Comparison of ENCODE assay signal across 10 cellular contexts in genomic region chr18:29191263-29191662, GRCh38.
DNase-seq lines count a peak whose midpoint lies in the region; ATAC-seq, FAIRE-seq and TF ChIP-seq lines count a peak whose summit lies in the region.
"Had no signal": no experiment of that assay in that cellular context is flagged by ENCODE, and none has a peak within 500 bp of the region (broad histone marks: within the 10 kb centered on the region; RNA-seq: fewer than 3 reads in every experiment).

No MANE protein-coding gene starts in this region.

- SMC1A ChIA-PET in GM12878 (lab: Charles Lee; ENCODE audit: uncharacterized antibody, unreplicated experiment): no interaction called here

- RAD21 ChIA-PET in GM12878 (lab: Charles Lee; ENCODE audit: unreplicated experiment): no interaction called here

- H2BK120ac ChIP-seq in mesendoderm (ENCODE audit: low read depth, low read length): no peak overlapping the region

- BruUV-seq in GM12878 (replicated peaks; lab: Mats Ljungman, UMichigan): no TSS peak

- TF ChIP-seq CTCF in DND-41 (IDR thresholded peaks at IDR 0.05; ENCODE audit: borderline replicate concordance, extremely low read depth, low read length, poor library complexity, severe bottlenecking) (peak; percentile 58), LNCAP (IDR thresholded peaks at IDR 0.05) (peak; percentile 65), GM12878 (IDR thresholded peaks at IDR 0.05 in 2 of 3, conservative IDR thresholded peaks at IDR 0.05 in 1 of 3; ENCODE audit: control insufficient read depth in 2 of 3, extremely low read depth in 1 of 3, insufficient read depth in 1 of 3, low read depth in 3 of 3, low read length in 3 of 3) (peak in 1 of 3 experiments; percentile 3; a peak in 1 of 6 replicates)

- no peaks in the 10 kb centered on the region for H3K79me1 ChIP-seq in mesendoderm (ENCODE audit: low read length)

- no peak overlapping the region for H3K4ac ChIP-seq in mesendoderm (ENCODE audit: low read depth, low read length)

- no peak overlapping the region for H4K8ac ChIP-seq in mesendoderm (ENCODE audit: low read depth, low read length)

- H2BK5ac ChIP-seq in mesendoderm (ENCODE audit: low read length): no peak overlapping the region

- H3K36me3 ChIP-seq in DND-41 (ENCODE audit: insufficient read depth, low read length) (no peaks in the 10 kb centered on the region), GM12878 (ENCODE audit: control insufficient read depth in 2 of 2, insufficient read depth in 2 of 2, low read length in 1 of 2) (no peaks in the 10 kb centered on the region), mesendoderm (ENCODE audit: control insufficient read depth, insufficient read depth, low read length) (no peaks in the 10 kb centered on the region)
- H3K36me3 ChIP-seq: uterus had no signal

- FAIRE-seq in GM12878 (lab: Jason Lieb, UNC): no peak
- no peak for FAIRE-seq in GM19239 (lab: Jason Lieb, UNC)

- ATAC-seq in DND-41 (ENCODE audit: insufficient read depth, low read depth) (peak; percentile 76), GM12878 (peak; percentile 57), GM18498 (IDR thresholded peaks at IDR 0.05; ENCODE audit: unreplicated experiment) (no peak)

- H3K9ac ChIP-seq in DND-41 (ENCODE audit: low read depth, low read length) (no peak overlapping the region), GM12878 (ENCODE audit: control insufficient read depth, insufficient read depth, low read length) (no peak overlapping the region), mesendoderm (ENCODE audit: low read length) (no peak overlapping the region)

- DNase-seq in DND-41 (peak; percentile 15), GM12878 (ENCODE audit: low read depth, low spot score) (no peak), mesendoderm (peak; percentile 46), GM19239 (ENCODE audit: insufficient read length, low spot score) (no peak), cerebellum (ENCODE audit: low spot score) (no peak)
- DNase-seq in stimulated activated CD4-positive, alpha-beta T cell treated with anti-CD3 and anti-CD28 coated beads, Interleukin-4, amount 100 ng/mL, for 4 hours: no peak
- DNase-seq: NCI-H524 treated with DMSO at 0.1 percent for 48 hours, uterus had no signal

- H3K79me2 ChIP-seq in DND-41 (ENCODE audit: insufficient read depth, low read length): no peaks in the 10 kb centered on the region
- H3K79me2 ChIP-seq in GM12878 (ENCODE audit: control insufficient read depth, insufficient read depth, low read length): no peaks in the 10 kb centered on the region
- no peaks in the 10 kb centered on the region for H3K79me2 ChIP-seq in mesendoderm (ENCODE audit: control insufficient read depth, insufficient read depth, low read length)

- TF ChIP-seq POLR2A in GM12878 (IDR thresholded peaks at IDR 0.05; ENCODE audit: low read depth, low read length): no peak

- H3K4me3 ChIP-seq in DND-41 (ENCODE audit: low read depth in 1 of 2, low read length in 2 of 2) (no peak overlapping the region), GM12878 (no peak overlapping the region), mesendoderm (ENCODE audit: low read length) (no peak overlapping the region)
- H3K4me3 ChIP-seq: uterus had no signal

- H4K20me1 ChIP-seq in DND-41 (ENCODE audit: insufficient read depth, low read length) (no peaks in the 10 kb centered on the region), GM12878 (ENCODE audit: control insufficient read depth, insufficient read depth) (no peaks in the 10 kb centered on the region)

- H3K4me1 ChIP-seq in DND-41 (ENCODE audit: insufficient read depth, low read length): 0 out of 2 replicates have a peak, but pooled peaks cover 3% of the 10 kb centered on the region
- no peaks in the 10 kb centered on the region for H3K4me1 ChIP-seq in GM12878 (ENCODE audit: control insufficient read depth, insufficient read depth, low read length)
- no peaks in the 10 kb centered on the region for H3K4me1 ChIP-seq in mesendoderm (ENCODE audit: control insufficient read depth, low read depth, low read length)
- H3K4me1 ChIP-seq: uterus had no signal

- CTCF ChIA-PET in GM12878 (lab: Yijun Ruan, JAX): interaction anchor here (0.6 kb wide), 1 partner anchor 77 kb away, joined by 3 read pairs; no protein-coding TSS in a partner anchor

- no peak overlapping the region for H3K27ac ChIP-seq in DND-41 (ENCODE audit: low read length)
- no peak overlapping the region for H3K27ac ChIP-seq in GM12878 (ENCODE audit: control insufficient read depth, insufficient read depth)
- H3K27ac ChIP-seq in mesendoderm (ENCODE audit: low read depth, low read length): no peak overlapping the region
- H3K27ac ChIP-seq: uterus had no signal

- H3K27me3 ChIP-seq in DND-41 (ENCODE audit: insufficient read depth, low read length, poor library complexity) (no peaks in the 10 kb centered on the region), GM12878 (replicated peaks in 1 of 2; ENCODE audit: control insufficient read depth in 2 of 2, insufficient read depth in 2 of 2, low read length in 1 of 2) (no peaks in the 10 kb centered on the region), mesendoderm (ENCODE audit: insufficient read depth, low read length, poor library complexity) (no peaks in the 10 kb centered on the region)
- H3K27me3 ChIP-seq: uterus had no signal

- H3K4me2 ChIP-seq in DND-41 (ENCODE audit: insufficient read depth, low read length) (no peak overlapping the region), GM12878 (ENCODE audit: control insufficient read depth, insufficient read depth) (no peak overlapping the region), mesendoderm (ENCODE audit: low read length) (no peak overlapping the region)

- intact Hi-C loops in GM12878 (cut with micrococcal nuclease; ENCODE audit: unreplicated experiment): no loop called here

- no peak overlapping the region for H2AK5ac ChIP-seq in mesendoderm (ENCODE audit: low read length)

- POLR2A ChIA-PET in GM12878 (lab: Charles Lee): no interaction called here

- in situ Hi-C loops in GM12878 (cut with MboI): no loop called here

- H3K56ac ChIP-seq in mesendoderm (ENCODE audit: low read length): no peak overlapping the region

- H3K23ac ChIP-seq in mesendoderm (ENCODE audit: low read length): no peak overlapping the region

- H2BK15ac ChIP-seq in mesendoderm (replicated peaks; ENCODE audit: low read depth): no peak overlapping the region

- H3K18ac ChIP-seq in mesendoderm (ENCODE audit: low read length): no peak overlapping the region

- H3K9me3 ChIP-seq in DND-41 (ENCODE audit: insufficient read depth, low read length, severe bottlenecking) (no peaks in the 10 kb centered on the region), GM12878 (replicated peaks; ENCODE audit: control insufficient read depth, insufficient read depth, low read length) (no peaks in the 10 kb centered on the region)
- H3K9me3 ChIP-seq: uterus had no signal

- TF ChIP-seq RAD21 in GM12878 (IDR thresholded peaks at IDR 0.05; ENCODE audit: insufficient read depth, low read depth, low read length): no peak

- WGBS in GM12878 (ENCODE audit: insufficient coverage, insufficient replicate concordance, low lambda C conversion rate, missing lambda C conversion rate): 33% methylated on average over 3 of the region's 3 CpGs
- no CpG with 5 or more reads among the region's 3 CpGs for WGBS in mesendoderm (ENCODE audit: extremely low coverage, insufficient coverage, low lambda C conversion rate)

- no peak for TF ChIP-seq EP300 in GM12878 (IDR thresholded peaks at IDR 0.05; ENCODE audit: borderline replicate concordance in 1 of 2, control insufficient read depth in 1 of 2, low read depth in 2 of 2, low read length in 2 of 2)

- H4K5ac ChIP-seq in mesendoderm (ENCODE audit: low read length): no peak overlapping the region

- H2AFZ ChIP-seq in DND-41 (ENCODE audit: low read depth, low read length) (peak overlapping the region; percentile 29; the same call in 1 of the 2 replicates), GM12878 (ENCODE audit: control insufficient read depth, low read depth, low read length) (no peak overlapping the region)

TF ChIP-seq in GM12878, 131 proteins besides CTCF, POLR2A, EP300 and RAD21 (continues in another document):
- TF ChIP-seq SREBF1 (IDR thresholded peaks at IDR 0.05; ENCODE audit: low read length): no peak
- TF ChIP-seq SMAD1 (IDR thresholded peaks at IDR 0.05; ENCODE audit: low read depth, partially characterized antibody): no peak
- no peak for TF ChIP-seq CBFB (IDR thresholded peaks at IDR 0.05; ENCODE audit: low read depth)
- no peak for TF ChIP-seq ZSCAN29 (IDR thresholded peaks at IDR 0.05)
- no peak for TF ChIP-seq SMAD5 (IDR thresholded peaks at IDR 0.05; ENCODE audit: low read depth)
- no peak for TF ChIP-seq MTA2 (IDR thresholded peaks at IDR 0.05; ENCODE audit: low read depth)
- TF ChIP-seq POLR2AphosphoS5 (IDR thresholded peaks at IDR 0.05; ENCODE audit: low read length): no peak
- TF ChIP-seq FOXK2 (IDR thresholded peaks at IDR 0.05): no peak
- no peak for TF ChIP-seq CREB1 (IDR thresholded peaks at IDR 0.05; ENCODE audit: low read depth)
- no peak for TF ChIP-seq BHLHE40 (IDR thresholded peaks at IDR 0.05; ENCODE audit: borderline replicate concordance in 1 of 2, low read depth in 2 of 2, low read length in 1 of 2)
- TF ChIP-seq RCOR1 (conservative IDR thresholded peaks at IDR 0.05; ENCODE audit: low read depth, low read length): no peak
- no peak for TF ChIP-seq ESRRA (IDR thresholded peaks at IDR 0.05; ENCODE audit: low read length)
- no peak for TF ChIP-seq FOS (IDR thresholded peaks at IDR 0.05; ENCODE audit: borderline replicate concordance, extremely low read depth, insufficient read length)
- TF ChIP-seq NR2C1 (IDR thresholded peaks at IDR 0.05): no peak
- no peak for TF ChIP-seq TAF1 (IDR thresholded peaks at IDR 0.05; ENCODE audit: borderline replicate concordance, low read depth, low read length)
- no peak for TF ChIP-seq HSF1 (IDR thresholded peaks at IDR 0.05; ENCODE audit: low read depth, low read length)

Comparison
In these comparisons a context has a peak if more than half of its experiments do, and no peak if none do; other contexts are left out.
1. DNase-seq: peak in DND-41 (single experiment) and mesendoderm (single experiment); none in GM12878 (single experiment), stimulated activated CD4-positive, alpha-beta T cell treated with anti-CD3 and anti-CD28 coated beads, Interleukin-4, amount 100 ng/mL, for 4 hours (0 of 2), GM19239 (single experiment) and cerebellum (single experiment).